1 cellular context compared by ENCODE assay signal in the genomic region with DNA sequence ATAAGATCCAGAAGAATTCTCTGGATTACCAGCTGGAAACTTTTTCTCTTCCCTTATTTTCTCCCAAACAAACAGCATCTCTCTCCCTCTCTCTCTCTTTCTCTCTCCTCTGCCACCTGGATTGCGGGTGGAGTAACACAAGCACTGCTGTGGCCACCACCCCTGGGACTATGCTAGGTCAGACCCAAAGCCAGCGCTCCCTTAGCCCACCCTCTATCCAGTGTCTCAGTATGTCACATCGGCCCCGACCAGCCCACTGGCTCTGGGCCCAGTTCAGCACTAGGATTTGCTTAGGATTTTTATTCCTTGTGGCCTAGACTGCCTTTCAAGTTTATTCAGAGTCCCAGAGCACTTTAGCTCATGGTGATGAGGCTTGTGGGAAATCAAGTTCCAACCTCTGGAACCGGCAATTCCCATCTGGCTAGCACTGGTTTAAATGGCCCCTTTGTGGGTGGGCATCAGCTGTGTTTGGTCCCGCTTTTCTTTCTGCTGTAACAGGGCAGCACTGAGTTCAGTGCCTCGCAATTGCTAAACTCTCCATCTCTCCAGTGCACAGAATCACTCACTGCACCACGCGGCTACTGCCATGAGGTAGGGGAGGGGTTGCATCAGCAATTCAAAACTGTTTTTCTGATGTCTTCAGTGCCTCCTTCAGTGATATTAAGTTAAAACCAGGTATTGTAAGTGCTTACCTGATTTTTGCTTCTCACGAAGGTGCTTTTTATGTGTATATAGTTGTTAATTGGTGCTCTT.
TF ChIP-seq lines count a peak whose summit lies in the region.

No MANE protein-coding gene starts in this region.

TF ChIP-seq in H1, 55 proteins besides CTCF, POLR2A, EP300 and RAD21:
- TF ChIP-seq SP1 (IDR thresholded peaks at IDR 0.05; ENCODE audit: low read depth, low read length), result no peak
- TF ChIP-seq, protein P1, sequence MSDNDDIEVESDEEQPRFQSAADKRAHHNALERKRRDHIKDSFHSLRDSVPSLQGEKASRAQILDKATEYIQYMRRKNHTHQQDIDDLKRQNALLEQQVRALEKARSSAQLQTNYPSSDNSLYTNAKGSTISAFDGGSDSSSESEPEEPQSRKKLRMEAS (IDR thresholded peaks at IDR 0.05), result peak; percentile 63
- TF ChIP-seq CEBPB (IDR thresholded peaks at IDR 0.05; ENCODE audit: low read depth, low read length), result peak; percentile 29; the same call in 1 of the 2 replicates
- no peak for TF ChIP-seq CHD1 (IDR thresholded peaks at IDR 0.05; ENCODE audit: low read depth, low read length)
TF ChIP-seq in H1: peak in this region for 2.
